ENCODE assay signal across 33 cellular contexts in the genomic region with DNA sequence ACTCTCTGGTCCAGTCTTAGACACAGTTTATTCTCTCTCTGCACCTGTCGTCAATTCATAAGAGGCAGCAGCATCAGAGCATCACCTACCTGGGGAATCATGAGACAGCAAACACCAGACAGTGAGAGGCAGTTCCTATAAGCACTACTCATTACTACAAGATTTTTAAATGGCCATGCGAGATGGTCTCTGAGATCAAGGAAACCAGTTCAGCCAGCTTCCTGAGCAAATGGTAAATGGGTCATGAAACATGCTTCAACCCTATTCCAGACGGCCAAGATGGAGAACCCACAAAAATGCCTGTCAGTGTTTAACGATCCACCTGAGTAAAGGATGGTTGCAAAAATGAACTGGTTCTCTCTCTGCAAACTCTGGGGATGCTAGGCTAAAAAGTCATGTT. TPM values are rescaled to one million over a fixed set of nuclear protein-coding genes. Genes with fewer than 3 reads are reported as not detected.
DNase-seq lines count a peak whose midpoint lies in the region; ATAC-seq and TF ChIP-seq lines count a peak whose summit lies in the region.
"Had no signal": no experiment of that assay in that cellular context is flagged by ENCODE, and none has a peak within 500 bp of the region (broad histone marks: within the 10 kb centered on the region; RNA-seq: fewer than 3 reads in every experiment).

No MANE protein-coding gene starts in this region.

- no peak overlapping the region for H4K8ac ChIP-seq in neuronal stem cell (ENCODE audit: low read depth, low read length)

- no peak overlapping the region for H2BK5ac ChIP-seq in neuronal stem cell (ENCODE audit: low read length)

- peak overlapping the region; percentile 58 for H3K27ac ChIP-seq in colonic mucosa
- H3K27ac ChIP-seq in neuronal stem cell (replicated peaks; ENCODE audit: low read length), result no peak overlapping the region
- H3K27ac ChIP-seq in sigmoid colon, result no peak overlapping the region
- H3K27ac ChIP-seq: A549, breast epithelium, gastroesophageal sphincter, hepatocyte, HL-60, KMS-11, spleen had no signal

- H3K9me3 ChIP-seq in colonic mucosa, result no peaks in the 10 kb centered on the region
- H3K9me3 ChIP-seq in neuronal stem cell (replicated peaks in 1 of 2; ENCODE audit: control insufficient read depth in 2 of 2, insufficient read depth in 1 of 2, low read depth in 1 of 2, low read length in 2 of 2), result no peaks in the 10 kb centered on the region
- no peaks in the 10 kb centered on the region for H3K9me3 ChIP-seq in sigmoid colon
- H3K9me3 ChIP-seq: A549, breast epithelium, gastroesophageal sphincter, spleen, stomach had no signal

- peaks cover 4% of the 10 kb centered on the region for H3K9me3 Mint-ChIP-seq in T-helper 1 cell treated with Interleukin-12 subunit alpha and Interleukin-12 subunit beta and Interleukin-4 antibody, amounts not matched to agents 30 μg/mL and 1 μg/mL, for 36 hours
- H3K9me3 Mint-ChIP-seq: activated B cell treated with CpG ODN at 0.5 μM for 24 hours, H9 had no signal

- H3K4me3 ChIP-seq in colonic mucosa, result no peak overlapping the region
- H3K4me3 ChIP-seq in neuronal stem cell (ENCODE audit: low read length in 2 of 2), result no peak overlapping the region
- H3K4me3 ChIP-seq in sigmoid colon, result no peak overlapping the region
- H3K4me3 ChIP-seq: A549, breast epithelium, gastroesophageal sphincter, hepatocyte, spleen, stomach had no signal

- H3K79me1 ChIP-seq in neuronal stem cell (ENCODE audit: low read depth, low read length), result no peaks in the 10 kb centered on the region

- H3K27ac Mint-ChIP-seq in T-helper 1 cell treated with Interleukin-12 subunit alpha and Interleukin-12 subunit beta and Interleukin-4 antibody, amounts not matched to agents 30 μg/mL and 1 μg/mL, for 36 hours, result peak overlapping the region; percentile 21
- H3K27ac Mint-ChIP-seq: activated B cell treated with CpG ODN at 0.5 μM for 24 hours; activated T-helper 2 cell treated with anti-CD3 and anti-CD28 coated beads, Interferon-gamma antibody, Interleukin-2, Interleukin-4, amounts not matched to agents 10 μg/mL and 5 μg/mL and 100 μg/mL, durations not matched to agents 14 hours and 24 hours and 36 hours had no signal

- H3K36me3 Mint-ChIP-seq in T-helper 1 cell treated with Interleukin-12 subunit alpha and Interleukin-12 subunit beta and Interleukin-4 antibody, amounts not matched to agents 30 μg/mL and 1 μg/mL, for 36 hours (ENCODE audit: low read depth), result peaks cover 64% of the 10 kb centered on the region

- H4K91ac ChIP-seq in neuronal stem cell (ENCODE audit: low read depth, low read length, poor library complexity), result no peak overlapping the region

- no CpG with 5 or more reads among the region's 4 CpGs for WGBS in neuronal stem cell (ENCODE audit: extremely low coverage in 2 of 2, insufficient read length in 2 of 2, insufficient replicate concordance in 1 of 2), 2 donors
- 63 to 83% methylated on average over 4 of the region's 4 CpGs for WGBS in sigmoid colon, 2 donors

- H3K9ac ChIP-seq in colonic mucosa (ENCODE audit: low read depth in 2 of 2, low read length in 2 of 2) (peak overlapping the region in 1 of 2 donors; percentile 1), neuronal stem cell (ENCODE audit: low read depth, low read length, poor library complexity) (no peak overlapping the region)
- H3K9ac ChIP-seq: KMS-11 had no signal

- no peak overlapping the region for H3K23ac ChIP-seq in neuronal stem cell (ENCODE audit: low read depth, low read length, poor library complexity)

- H2AK5ac ChIP-seq in neuronal stem cell (ENCODE audit: low read depth, low read length), result no peak overlapping the region

- no peaks in the 10 kb centered on the region for H3K27me3 ChIP-seq in colonic mucosa
- peaks cover 0 to 2% (median 0%) of the 10 kb centered on the region in 3 experiments for H3K27me3 ChIP-seq in neuronal stem cell (ENCODE audit: control insufficient read depth in 3 of 3, insufficient read depth in 3 of 3, low read depth in 1 of 3, low read length in 3 of 3)
- no peaks in the 10 kb centered on the region for H3K27me3 ChIP-seq in sigmoid colon
- H3K27me3 ChIP-seq: breast epithelium, gastroesophageal sphincter, hepatocyte, spleen, stomach had no signal

- H3K4me3 Mint-ChIP-seq in T-helper 1 cell treated with Interleukin-12 subunit alpha and Interleukin-12 subunit beta and Interleukin-4 antibody, amounts not matched to agents 30 μg/mL and 1 μg/mL, for 36 hours, result no peak overlapping the region
- H3K4me3 Mint-ChIP-seq: activated B cell treated with CpG ODN at 0.5 μM for 24 hours, H9 had no signal

- ATAC-seq in HG02870 (IDR thresholded peaks at IDR 0.05; ENCODE audit: unreplicated experiment), result no peak
- ATAC-seq in GM21786 (IDR thresholded peaks at IDR 0.05; ENCODE audit: unreplicated experiment), result no peak
- ATAC-seq: A549, gastroesophageal sphincter, left colon, Panc1, right cardiac atrium had no signal

- intact Hi-C loops in colonic mucosa (cut with DNase I), result no loop called here
- intact Hi-C loops in sigmoid colon (cut with DNase I), result no loop called here

- no peak for TF ChIP-seq CTCF in colonic mucosa (IDR thresholded peaks at IDR 0.05)
- no peak for TF ChIP-seq CTCF in sigmoid colon (IDR thresholded peaks at IDR 0.05)

- H2BK12ac ChIP-seq in neuronal stem cell (ENCODE audit: low read length), result no peak overlapping the region

- TF ChIP-seq EP300 in sigmoid colon (IDR thresholded peaks at IDR 0.05), result no peak

- H3K4me1 ChIP-seq in colonic mucosa, result peaks cover 8% of the 10 kb centered on the region
- H3K4me1 ChIP-seq in neuronal stem cell (ENCODE audit: control insufficient read depth in 2 of 2, insufficient read depth in 1 of 2, low read depth in 1 of 2, low read length in 2 of 2), result peaks cover 0 to 7% of the 10 kb centered on the region in 2 donors
- no peaks in the 10 kb centered on the region for H3K4me1 ChIP-seq in sigmoid colon
- H3K4me1 ChIP-seq: breast epithelium, gastroesophageal sphincter had no signal

- H2BK15ac ChIP-seq in neuronal stem cell (ENCODE audit: low read length), result no peak overlapping the region

- DNase-seq in T-helper 1 cell (no peak), HT-29 (ENCODE audit: low spot score) (peak; percentile 71), colonic mucosa (no peak), neuronal stem cell (ENCODE audit: low spot score) (no peak), sigmoid colon (no peak)
- DNase-seq: activated B cell treated with CpG ODN at 0.5 μM for 24 hours; activated CD4-positive, alpha-beta T cell treated with anti-CD3 and anti-CD28 coated beads, Interleukin-2, amount 50 U/mL, for 1 hour; activated CD8-positive, alpha-beta memory T cell treated with anti-CD3 and anti-CD28 coated beads, Interleukin-2, amount 50 U/mL, for 4 hours; activated naive CD8-positive, alpha-beta T cell treated with anti-CD3 and anti-CD28 coated beads for 36 hours; anterior cingulate cortex; EL; H9; left colon; mammary epithelial cell; NCI-H1930; NCI-H226; NCI-H748 treated with DMSO at 0.1 percent for 48 hours; right cardiac atrium; SHP77; spleen; stimulated activated CD4-positive, alpha-beta T cell treated with anti-CD3 and anti-CD28 coated beads, Interleukin-2, amount 100 ng/mL, for 24 hours; stomach had no signal

- peaks cover 75% of the 10 kb centered on the region for H3K4me1 Mint-ChIP-seq in T-helper 1 cell treated with Interleukin-12 subunit alpha and Interleukin-12 subunit beta and Interleukin-4 antibody, amounts not matched to agents 30 μg/mL and 1 μg/mL, for 36 hours (ENCODE audit: low read depth)

- H3K18ac ChIP-seq in neuronal stem cell (ENCODE audit: low read length), result no peak overlapping the region

- H3K4me2 ChIP-seq in neuronal stem cell (ENCODE audit: insufficient read depth, low read length, poor library complexity, severe bottlenecking), result no peak overlapping the region
- H3K4me2 ChIP-seq: A549, hepatocyte, KMS-11 had no signal

- peak overlapping the region; percentile 42 for H3K14ac ChIP-seq in neuronal stem cell (ENCODE audit: low read length)

- H3K36me3 ChIP-seq in colonic mucosa (no peaks in the 10 kb centered on the region), neuronal stem cell (replicated peaks in 1 of 2; ENCODE audit: control insufficient read depth in 2 of 2, insufficient read depth in 2 of 2, low read length in 2 of 2) (no peaks in the 10 kb centered on the region), sigmoid colon (no peaks in the 10 kb centered on the region)
- H3K36me3 ChIP-seq: breast epithelium, gastroesophageal sphincter, spleen, stomach had no signal

- H3K27me3 Mint-ChIP-seq in T-helper 1 cell treated with Interleukin-12 subunit alpha and Interleukin-12 subunit beta and Interleukin-4 antibody, amounts not matched to agents 30 μg/mL and 1 μg/mL, for 36 hours (ENCODE audit: low read depth), result no peaks in the 10 kb centered on the region
- H3K27me3 Mint-ChIP-seq: activated B cell treated with CpG ODN at 0.5 μM for 24 hours; activated naive CD8-positive, alpha-beta T cell treated with anti-CD3 and anti-CD28 coated beads for 36 hours had no signal

- H2AFZ ChIP-seq in neuronal stem cell (ENCODE audit: low read length), result no peak overlapping the region
- H2AFZ ChIP-seq: hepatocyte had no signal

- H3K4ac ChIP-seq in neuronal stem cell (ENCODE audit: low read length), result no peak overlapping the region

- TF ChIP-seq POLR2A in sigmoid colon (IDR thresholded peaks at IDR 0.05), result no peak

- no peak overlapping the region for H2BK120ac ChIP-seq in neuronal stem cell (ENCODE audit: low read depth, low read length)

RNA-seq across cellular contexts. Expression of a gene that starts 52.9 kb away (rescaled TPM):
- total RNA-seq in HT-29 (2014; rRNA removed; shearing (Covaris generic)), result 16.6 and 18.7 TPM in 2 replicates
- total RNA-seq in colonic mucosa (100 to 1,000 TPM; 168 to 170 TPM), sigmoid colon (10 to 100 TPM in 2 of 4 donors, 1 to 10 TPM in 2; 9.0 to 30.2 (median 11.9) TPM)
- polyA plus RNA-seq in neuronal stem cell (2013, experiment 1 of 2), result 13.8 TPM
- polyA plus RNA-seq in neuronal stem cell (2013, experiment 2 of 2), result 13.5 TPM
- polyA plus RNA-seq in sigmoid colon, result 100 to 1,000 TPM in 1 of 3 donors, 10 to 100 TPM in 2; 41.0 to 104 (median 96.6) TPM
